ENCODE assay signal across 11 cellular contexts in genomic region chr11:113901141-113901540, GRCh38. TPM values are rescaled to one million over a fixed set of nuclear protein-coding genes. Genes with fewer than 3 reads are reported as not detected.
"Had no signal": no experiment of that assay in that cellular context is flagged by ENCODE, and none has a peak within 500 bp of the region (broad histone marks: within the 10 kb centered on the region; RNA-seq: fewer than 3 reads in every experiment).

No MANE protein-coding gene starts in this region.

- H3K4me3 Mint-ChIP-seq: HFFc6 had no signal

- H3K27ac Mint-ChIP-seq: HFFc6 had no signal

- H3K27ac ChIP-seq: GM23248, HL-60 had no signal

- FAIRE-seq: K562 had no signal

- H3K36me3 ChIP-seq: HAP-1 had no signal

- ATAC-seq: HCT116, K562 had no signal

- H2AFZ ChIP-seq: GM23248 had no signal

- DNase-seq: GM23248, GOT3, H7, HFFc6, IMR-90 had no signal

- H3K9me3 Mint-ChIP-seq: HFFc6 had no signal

- H3K9ac ChIP-seq: GM23248 had no signal

- H3K9me3 ChIP-seq: HAP-1 had no signal

- H3K4me3 ChIP-seq: GM23248, HAP-1, K562 had no signal

RNA-seq across cellular contexts. Expression of gene HTR3B, which starts 3.5 kb away (rescaled TPM):
- total RNA-seq: GM23248, H4, H7, HFFc6, HT1080, IMR-90, K562 had no signal
- polyA plus RNA-seq: GM23248, IMR-90, K562 had no signal
